8 cellular contexts compared by ENCODE assay signal in the genomic region with DNA sequence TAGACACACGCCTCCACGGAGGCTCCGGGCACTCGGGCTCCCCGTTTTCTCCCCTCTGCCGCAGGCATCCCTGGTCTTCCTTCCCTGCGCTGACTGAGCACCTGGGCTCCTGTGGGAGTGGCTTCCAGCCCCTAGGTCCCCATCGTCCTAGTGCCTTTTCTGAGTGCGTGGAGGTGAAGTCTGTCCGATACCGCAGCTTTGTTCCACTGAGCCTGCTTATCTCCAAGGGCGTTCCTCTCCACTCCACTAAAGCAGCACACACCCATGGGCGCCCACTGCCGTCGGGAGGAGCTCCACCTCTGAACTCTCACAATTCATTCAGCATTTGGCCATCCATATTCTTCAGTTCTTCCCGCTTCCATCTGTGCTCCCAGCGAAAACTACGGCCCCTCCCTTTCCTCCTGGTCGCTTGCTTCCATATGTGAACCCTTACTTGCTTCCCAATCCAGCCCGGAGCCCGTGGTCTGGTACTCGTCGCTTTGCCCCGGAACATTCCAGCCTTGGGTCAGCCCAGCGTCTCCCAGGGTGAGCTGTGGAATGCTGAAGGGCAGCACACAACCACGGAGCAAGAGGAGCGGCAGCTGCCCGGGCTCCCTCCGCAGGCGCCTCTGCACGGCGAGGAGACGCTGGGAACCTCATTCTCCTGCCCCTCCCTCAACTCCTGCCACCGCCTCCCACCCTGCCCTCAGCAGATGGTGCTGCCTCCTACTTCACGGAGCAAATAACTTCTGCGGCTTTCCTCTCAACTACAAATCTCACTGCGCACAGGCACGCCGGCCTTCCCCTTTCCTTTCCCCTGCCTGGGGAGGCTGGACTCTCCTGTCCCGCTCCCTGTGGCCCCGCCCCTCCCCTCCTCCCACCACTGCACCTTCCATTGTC. TPM values are rescaled to one million over a fixed set of nuclear protein-coding genes. Genes with fewer than 3 reads are reported as not detected.
DNase-seq lines count a peak whose midpoint lies in the region; ATAC-seq and TF ChIP-seq lines count a peak whose summit lies in the region.

No MANE protein-coding gene starts in this region.

- DNase-seq in AG10803 (ENCODE audit: low read depth), result peak; percentile 65
- DNase-seq in H7, result peak; percentile 85
- peak; percentile 54 for DNase-seq in RPMI7951 (ENCODE audit: low read depth)
- peak in 39 of 58 donors; percentile 11 to 63 (median 32) for DNase-seq in anterior cingulate cortex (lab: John Stamatoyannopoulos, UW)
- peak; percentile 66 for DNase-seq in right atrium auricular region (ENCODE audit: low spot score)
- DNase-seq in posterior cingulate gyrus, result peak; percentile 27 to 92 (median 49)
- DNase-seq in SKM-1 (lab: John Stamatoyannopoulos, UW; ENCODE audit: unreplicated experiment), result no peak

- intact Hi-C loops in posterior cingulate gyrus (cut with DNase I), result loop anchor here (5.0 kb wide), 1 partner anchor 114 kb away; no protein-coding TSS in a partner anchor

- peak overlapping the region; percentile 58 to 64 for H3K27ac ChIP-seq in right atrium auricular region

- no peak for ATAC-seq in GM18517 (IDR thresholded peaks at IDR 0.05; ENCODE audit: unreplicated experiment)

- H3K9me3 ChIP-seq in right atrium auricular region, result no peaks in the 10 kb centered on the region

- TF ChIP-seq CTCF in AG10803 (conservative IDR thresholded peaks at IDR 0.05; ENCODE audit: low read length), result no peak; the same call in 1 of the 2 replicates
- TF ChIP-seq CTCF in right atrium auricular region (IDR thresholded peaks at IDR 0.05), result no peak

- H3K36me3 ChIP-seq in H7 (replicated peaks; ENCODE audit: control insufficient read depth, insufficient read depth, low read length), result peaks cover 6% of the 10 kb centered on the region
- H3K36me3 ChIP-seq in right atrium auricular region, result peaks cover 20% of the 10 kb centered on the region

- peak overlapping the region; percentile 51 for H3K4me3 ChIP-seq in AG10803 (ENCODE audit: low read length)
- peak overlapping the region; percentile 52 for H3K4me3 ChIP-seq in H7 (ENCODE audit: insufficient read depth, low read depth, low read length)
- peak overlapping the region; percentile 31 to 51 for H3K4me3 ChIP-seq in right atrium auricular region

- H3K27me3 ChIP-seq in H7 (ENCODE audit: control insufficient read depth, insufficient read depth, low read length), result peaks cover 8% of the 10 kb centered on the region
- H3K27me3 ChIP-seq in right atrium auricular region, result no peaks in the 10 kb centered on the region

- peaks cover 0 to 19% of the 10 kb centered on the region in 2 donors for H3K4me1 ChIP-seq in right atrium auricular region

RNA-seq across cellular contexts. Expression of a gene that starts 27.5 kb away (rescaled TPM):
- total RNA-seq in H7 (2014; rRNA removed; shearing (Covaris generic)), result 62.0 and 73.2 TPM in 2 replicates
- total RNA-seq in RPMI7951 (2014; rRNA removed; shearing (Covaris generic)), result 21.1 and 26.5 TPM in 2 replicates
- 10 to 100 TPM; 22.8 to 82.5 TPM for total RNA-seq in right atrium auricular region

RNA-seq across cellular contexts. Expression of a gene that starts 31.9 kb away (rescaled TPM):
- total RNA-seq in H7 (2014; rRNA removed; shearing (Covaris generic)), result not detected in 2 replicates
- not detected in 2 replicates for total RNA-seq in RPMI7951 (2014; rRNA removed; shearing (Covaris generic))
- not detected for total RNA-seq in right atrium auricular region

RNA-seq across cellular contexts. Expression of a gene that starts 52.3 kb away (rescaled TPM):
- 8.6 and 10.3 TPM in 2 replicates for total RNA-seq in H7 (2014; rRNA removed; shearing (Covaris generic))
- total RNA-seq in RPMI7951 (2014; rRNA removed; shearing (Covaris generic)), result 0.24 and 0.29 TPM in 2 replicates
- total RNA-seq in right atrium auricular region, result 10 to 100 TPM; 11.8 to 21.8 TPM
